ENCODE assay signal across 22 cellular contexts in the genomic region with DNA sequence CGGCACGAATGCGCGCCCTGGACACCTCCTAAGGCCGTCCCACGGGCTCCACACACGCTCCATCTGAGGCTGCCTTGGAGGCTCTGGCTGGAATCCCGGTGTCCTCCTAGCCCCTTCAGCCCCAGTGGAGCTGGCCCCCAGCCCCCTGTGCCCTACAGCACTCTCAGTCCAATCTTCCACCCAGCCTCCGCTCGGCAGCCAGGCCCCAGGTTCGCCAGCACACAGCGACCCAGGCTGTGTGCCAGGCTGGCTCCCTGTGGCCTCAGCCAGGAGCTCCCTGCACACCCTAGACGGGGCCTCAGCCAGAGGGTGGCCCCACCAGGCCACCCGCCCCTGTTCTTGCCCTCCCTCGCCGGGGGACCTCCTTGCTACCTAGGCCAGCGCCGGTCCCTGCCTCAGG.
"Had no signal": no experiment of that assay in that cellular context is flagged by ENCODE, and none has a peak within 500 bp of the region (broad histone marks: within the 10 kb centered on the region; RNA-seq: fewer than 3 reads in every experiment).

No MANE protein-coding gene starts in this region.

- H3K27me3 ChIP-seq: foreskin keratinocyte, neural progenitor cell, ovary, thyroid gland had no signal

- H3K9ac ChIP-seq: neural progenitor cell had no signal

- H3K4me2 ChIP-seq: neural progenitor cell had no signal

- H3K27me3 Mint-ChIP-seq: dendritic cell treated with granulocyte-macrophage colony-stimulating factor and Interleukin-4, amounts not matched to agents 40 ng/mL and 50 ng/mL, for 4 days; memory B cell; naive B cell had no signal

- ATAC-seq: activated naive CD4-positive, alpha-beta T cell treated with anti-CD3 and anti-CD28 coated beads, Interleukin-2, amount 50 U/mL, for 72 hours; foreskin keratinocyte had no signal

- H3K36me3 Mint-ChIP-seq: activated naive CD4-positive, alpha-beta T cell treated with anti-CD3 and anti-CD28 coated beads, Interleukin-2, amount 50 U/mL, for 72 hours; naive B cell; neural progenitor cell had no signal

- H3K36me3 ChIP-seq: neural progenitor cell, ovary had no signal

- H3K4me1 ChIP-seq: foreskin keratinocyte, neural progenitor cell had no signal

- H3K4me3 Mint-ChIP-seq: activated T-helper 1 cell treated with anti-CD3 and anti-CD28 coated beads, Interleukin-12 subunit alpha, Interleukin-12 subunit beta, Interleukin-2, Interleukin-4 antibody, amounts not matched to agents 30 ng/mL and 10 ng/mL and 1 ng/mL, durations not matched to agents 14 hours and 24 hours and 36 hours; dendritic cell treated with granulocyte-macrophage colony-stimulating factor and Interleukin-4, amounts not matched to agents 40 ng/mL and 50 ng/mL, for 4 days; endodermal cell; memory B cell; neural progenitor cell had no signal

- H3K4me1 Mint-ChIP-seq: endodermal cell, memory B cell had no signal

- H3K9me3 ChIP-seq: ovary, thyroid gland had no signal

- H3K27ac ChIP-seq: epithelial cell of prostate, foreskin keratinocyte, neural progenitor cell, ovary, thyroid gland, WERI-Rb-1 had no signal

- FAIRE-seq: bronchial epithelial cell, keratinocyte, urothelium cell line had no signal

- H3K4me3 ChIP-seq: neural progenitor cell, ovary, thyroid gland had no signal

- H3K9me3 Mint-ChIP-seq: activated naive CD4-positive, alpha-beta T cell treated with anti-CD3 and anti-CD28 coated beads, Interleukin-2, amount 50 U/mL, for 72 hours; activated T-helper 1 cell treated with anti-CD3 and anti-CD28 coated beads, Interleukin-12 subunit alpha, Interleukin-12 subunit beta, Interleukin-2, Interleukin-4 antibody, amounts not matched to agents 30 ng/mL and 10 ng/mL and 1 ng/mL, durations not matched to agents 14 hours and 24 hours and 36 hours; memory B cell; neural progenitor cell had no signal

- DNase-seq: activated CD4-positive, alpha-beta T cell treated with anti-CD3 and anti-CD28 coated beads for 1 hour; activated CD4-positive, alpha-beta T cell treated with anti-CD3 and anti-CD28 coated beads, Interleukin-2, amount 50 U/mL, for 4 hours; activated gamma-delta T cell treated with Interleukin-2 at 50 U/mL for 16 hours; activated T-cell treated with anti-CD3 and anti-CD28 coated beads for 4 hours; endodermal cell; foreskin keratinocyte; glutamatergic neuron; naive B cell; ovary; stimulated activated CD4-positive, alpha-beta T cell treated with anti-CD3 and anti-CD28 coated beads, Interleukin-2, amount 100 ng/mL, for 24 hours; SW 1271; thyroid gland; WERI-Rb-1 had no signal

- H3K27ac Mint-ChIP-seq: activated T-helper 1 cell treated with anti-CD3 and anti-CD28 coated beads, Interleukin-12 subunit alpha, Interleukin-12 subunit beta, Interleukin-2, Interleukin-4 antibody, amounts not matched to agents 30 ng/mL and 10 ng/mL and 1 ng/mL, durations not matched to agents 14 hours and 24 hours and 36 hours; dendritic cell treated with granulocyte-macrophage colony-stimulating factor and Interleukin-4, amounts not matched to agents 40 ng/mL and 50 ng/mL, for 4 days; endodermal cell; memory B cell had no signal

- H2AFZ ChIP-seq: neural progenitor cell had no signal
